ENCODE assay signal across 23 cellular contexts in the genomic region with DNA sequence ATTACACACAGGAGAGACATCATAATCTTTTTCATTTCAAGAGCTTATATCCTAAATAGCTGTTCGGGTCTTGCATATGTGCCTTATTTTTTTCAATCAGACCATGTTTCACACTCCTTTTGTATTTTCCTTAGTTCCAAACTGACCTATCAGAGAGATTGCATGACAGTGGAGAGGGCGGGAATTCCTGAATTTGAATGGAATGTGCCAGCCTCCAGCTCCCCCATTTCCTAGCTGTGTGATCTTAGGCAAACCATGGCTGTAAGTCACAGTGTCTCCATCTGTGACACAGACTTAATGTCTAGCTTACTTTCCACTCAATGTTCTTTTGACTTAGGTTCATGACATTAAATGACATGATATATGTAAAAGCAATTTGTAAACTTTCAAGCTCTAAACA.
DNase-seq lines count a peak whose midpoint lies in the region; ATAC-seq, FAIRE-seq and TF ChIP-seq lines count a peak whose summit lies in the region.
"Had no signal": no experiment of that assay in that cellular context is flagged by ENCODE, and none has a peak within 500 bp of the region (broad histone marks: within the 10 kb centered on the region; RNA-seq: fewer than 3 reads in every experiment).

No MANE protein-coding gene starts in this region.

- CTCF ChIA-PET in GM12878 (lab: Yijun Ruan, JAX): interaction anchor here (0.9 to 2.2 kb wide), 18 partner anchors 9 to 717 kb away, joined by 3 to 29 read pairs (median 4); a partner anchor contains a TSS

- TF ChIP-seq CTCF in GM12878 (IDR thresholded peaks at IDR 0.05 in 2 of 3, conservative IDR thresholded peaks at IDR 0.05 in 1 of 3; ENCODE audit: control insufficient read depth in 2 of 3, extremely low read depth in 1 of 3, insufficient read depth in 1 of 3, low read depth in 3 of 3, low read length in 3 of 3) (no peak), neural progenitor cell (IDR thresholded peaks at IDR 0.05) (no peak)

- WGBS in GM12878 (ENCODE audit: insufficient coverage, insufficient replicate concordance, low lambda C conversion rate, missing lambda C conversion rate): 78% methylated on average over 2 of the region's 2 CpGs
- WGBS in iPS DF 6.9 (ENCODE audit: insufficient coverage, insufficient read length): no CpG with 5 or more reads among the region's 2 CpGs

- RAD21 ChIA-PET in GM12878 (lab: Charles Lee; ENCODE audit: unreplicated experiment): interaction anchor here (0.7 to 5.2 kb wide), 25 partner anchors 8 to 717 kb away, joined by 3 to 86 read pairs (median 4); a partner anchor contains a TSS

- TF ChIP-seq POLR2A in GM12891 (IDR thresholded peaks at IDR 0.05; ENCODE audit: low read depth, low read length) (no peak), GM12878 (IDR thresholded peaks at IDR 0.05; ENCODE audit: low read depth, low read length) (no peak)

- no TSS peak for BruUV-seq in GM12878 (replicated peaks; lab: Mats Ljungman, UMichigan)

- H3K4me2 ChIP-seq in GM12878 (ENCODE audit: control insufficient read depth, insufficient read depth) (no peak overlapping the region), neural progenitor cell (no peak overlapping the region)
- H3K4me2 ChIP-seq: A549 had no signal

- no peaks in the 10 kb centered on the region for H3K79me2 ChIP-seq in GM12878 (ENCODE audit: control insufficient read depth, insufficient read depth, low read length)
- H3K79me2 ChIP-seq in neural progenitor cell (ENCODE audit: low read depth): no peaks in the 10 kb centered on the region

- in situ Hi-C loops in GM12878 (cut with MboI): loop anchor here (5.0 kb wide), 2 partner anchors 161 to 716 kb away; a partner anchor contains a TSS

- POLR2A ChIA-PET in GM12878 (lab: Charles Lee): interaction anchor here (0.7 to 15.0 kb wide), 8 partner anchors 24 to 172 kb away, joined by 3 to 178 read pairs (median 4); no protein-coding TSS in a partner anchor

- no peaks in the 10 kb centered on the region for H3K36me3 Mint-ChIP-seq in neural progenitor cell
- H3K36me3 Mint-ChIP-seq: CD4-positive, CD25-positive, alpha-beta regulatory T cell had no signal

- no peak overlapping the region for H3K4me3 Mint-ChIP-seq in neural progenitor cell
- H3K4me3 Mint-ChIP-seq: B cell; CD4-positive, CD25-positive, alpha-beta regulatory T cell had no signal

- no peaks in the 10 kb centered on the region for H3K4me1 Mint-ChIP-seq in neural progenitor cell

- TF ChIP-seq EP300 in GM12878 (IDR thresholded peaks at IDR 0.05; ENCODE audit: borderline replicate concordance in 1 of 2, control insufficient read depth in 1 of 2, low read depth in 2 of 2, low read length in 2 of 2): no peak

- H3K9me3 Mint-ChIP-seq in neural progenitor cell: no peaks in the 10 kb centered on the region

- H3K9me3 ChIP-seq in GM12878 (replicated peaks; ENCODE audit: control insufficient read depth, insufficient read depth, low read length) (no peaks in the 10 kb centered on the region; the same call in 2 of the 3 replicates), iPS DF 6.9 (ENCODE audit: control insufficient read depth, insufficient read depth, low read length) (no peaks in the 10 kb centered on the region), neural progenitor cell (ENCODE audit: low read depth) (no peaks in the 10 kb centered on the region)
- H3K9me3 ChIP-seq: A549, HAP-1, Peyer's patch had no signal

- FAIRE-seq in GM12891 (lab: Jason Lieb, UNC) (peak; percentile 69), GM12878 (lab: Jason Lieb, UNC) (no peak)
- FAIRE-seq: A549, GM19239 had no signal

- peaks cover 2% of the 10 kb centered on the region for H3K27me3 Mint-ChIP-seq in neural progenitor cell (ENCODE audit: insufficient read depth, low read depth)
- H3K27me3 Mint-ChIP-seq: B cell had no signal

- H3K4me3 ChIP-seq in GM12878 (no peak overlapping the region), iPS DF 6.9 (ENCODE audit: low read length) (no peak overlapping the region), neural progenitor cell (no peak overlapping the region)
- H3K4me3 ChIP-seq: A549, HAP-1, Peyer's patch had no signal

- H4K20me1 ChIP-seq in GM12878 (ENCODE audit: control insufficient read depth, insufficient read depth) (no peaks in the 10 kb centered on the region), neural progenitor cell (ENCODE audit: low read depth) (no peaks in the 10 kb centered on the region)

- TF ChIP-seq RAD21 in GM12878 (IDR thresholded peaks at IDR 0.05; ENCODE audit: insufficient read depth, low read depth, low read length): no peak

- H3K36me3 ChIP-seq in GM12878 (ENCODE audit: control insufficient read depth in 2 of 2, insufficient read depth in 2 of 2, low read length in 1 of 2): no peaks in the 10 kb centered on the region
- no peaks in the 10 kb centered on the region for H3K36me3 ChIP-seq in iPS DF 6.9 (ENCODE audit: control insufficient read depth, insufficient read depth, low read length)
- no peaks in the 10 kb centered on the region for H3K36me3 ChIP-seq in neural progenitor cell
- H3K36me3 ChIP-seq: HAP-1, Peyer's patch had no signal

- peaks cover 16% of the 10 kb centered on the region for H3K4me1 ChIP-seq in GM12878 (ENCODE audit: control insufficient read depth, insufficient read depth, low read length)
- no peaks in the 10 kb centered on the region for H3K4me1 ChIP-seq in iPS DF 6.9 (ENCODE audit: control insufficient read depth, insufficient read depth, low read length)
- no peaks in the 10 kb centered on the region for H3K4me1 ChIP-seq in neural progenitor cell
- H3K4me1 ChIP-seq: A549, HAP-1 had no signal

- no peak overlapping the region for H3K27ac Mint-ChIP-seq in neural progenitor cell
- H3K27ac Mint-ChIP-seq: B cell; CD4-positive, CD25-positive, alpha-beta regulatory T cell had no signal

- intact Hi-C loops in GM12878 (cut with micrococcal nuclease; ENCODE audit: unreplicated experiment): loop anchor here (10.0 kb wide), 2 partner anchors 302 to 378 kb away; a partner anchor contains a TSS

- SMC1A ChIA-PET in GM12878 (lab: Charles Lee; ENCODE audit: uncharacterized antibody, unreplicated experiment): interaction anchor here (0.5 to 14.3 kb wide), 26 partner anchors 9 to 716 kb away, joined by 3 to 590 read pairs (median 6); a partner anchor contains a TSS

- ATAC-seq in GM12878 (no peak), GM19351 (IDR thresholded peaks at IDR 0.05; ENCODE audit: unreplicated experiment) (no peak)
- ATAC-seq: A549, SK-N-SH treated with all-trans-retinoic acid at 6 μM for 48 hours had no signal

- peak overlapping the region; percentile 64 for H3K27ac ChIP-seq in GM12878 (ENCODE audit: control insufficient read depth, insufficient read depth)
- H3K27ac ChIP-seq in iPS DF 6.9 (ENCODE audit: low read length): no peak overlapping the region
- H3K27ac ChIP-seq in neural progenitor cell: no peak overlapping the region
- H3K27ac ChIP-seq: A549, Peyer's patch had no signal

- no peaks in the 10 kb centered on the region for H3K27me3 ChIP-seq in GM12878 (replicated peaks in 1 of 2; ENCODE audit: control insufficient read depth in 2 of 2, insufficient read depth in 2 of 2, low read length in 1 of 2)
- no peaks in the 10 kb centered on the region for H3K27me3 ChIP-seq in iPS DF 6.9 (ENCODE audit: control insufficient read depth, insufficient read depth, low read length)
- H3K27me3 ChIP-seq in neural progenitor cell: no peaks in the 10 kb centered on the region
- H3K27me3 ChIP-seq: Peyer's patch had no signal

- DNase-seq in GM12891 (ENCODE audit: insufficient read length, low spot score) (no peak), GM12878 (ENCODE audit: low read depth, low spot score) (no peak), iPS DF 6.9 (ENCODE audit: low read depth, low spot score) (peak; percentile 22), neural progenitor cell (ENCODE audit: low spot score) (peak; percentile 30), NCI-H226 (no peak), NCI-H1048 (lab: John Stamatoyannopoulos, UW) (no peak), NCI-H1930 (lab: John Stamatoyannopoulos, UW) (no peak)
- DNase-seq: CD4-positive, CD25-positive, alpha-beta regulatory T cell; KBM-7; NCI-H1092 treated with DMSO at 0.1 percent for 48 hours; NCI-H1436 treated with DMSO at 0.1 percent for 48 hours; NCI-H2029; NCI-H345; NCI-H524; NCI-H774; NK-92 treated with Interleukin-12 subunit alpha and Interleukin-12 subunit beta, amount 100 ng/mL, for 24 hours; Peyer's patch had no signal

- H2AFZ ChIP-seq in GM12878 (ENCODE audit: control insufficient read depth, low read depth, low read length) (no peak overlapping the region), neural progenitor cell (replicated peaks) (peak overlapping the region; percentile 66)

- H3K9ac ChIP-seq in GM12878 (ENCODE audit: control insufficient read depth, insufficient read depth, low read length) (no peak overlapping the region), neural progenitor cell (no peak overlapping the region)

- H3F3A ChIP-seq in neural progenitor cell (ENCODE audit: low read depth): no peaks in the 10 kb centered on the region

TF ChIP-seq in GM12891, 5 proteins besides CTCF, POLR2A, EP300 and RAD21:
- TF ChIP-seq TAF1 (IDR thresholded peaks at IDR 0.05; ENCODE audit: low read depth, low read length): no peak
- TF ChIP-seq SPI1 (IDR thresholded peaks at IDR 0.05; ENCODE audit: low read depth, low read length): no peak
- no peak for TF ChIP-seq POU2F2 (IDR thresholded peaks at IDR 0.05; ENCODE audit: low read depth, low read length)
- no peak for TF ChIP-seq POLR2AphosphoS5 (IDR thresholded peaks at IDR 0.05; ENCODE audit: low read depth, low read length)
- TF ChIP-seq PAX5 (IDR thresholded peaks at IDR 0.05; ENCODE audit: insufficient read depth, low read length, severe bottlenecking): no peak

TF ChIP-seq in GM12878, 131 proteins besides CTCF, POLR2A, EP300 and RAD21 (continues in another document):
- no peak for TF ChIP-seq TBL1XR1 (IDR thresholded peaks at IDR 0.05; ENCODE audit: low read depth, low read length)
- TF ChIP-seq EZH2 (IDR thresholded peaks at IDR 0.05; ENCODE audit: borderline replicate concordance, control insufficient read depth, low read depth, low read length): no peak
- TF ChIP-seq, protein P1, sequence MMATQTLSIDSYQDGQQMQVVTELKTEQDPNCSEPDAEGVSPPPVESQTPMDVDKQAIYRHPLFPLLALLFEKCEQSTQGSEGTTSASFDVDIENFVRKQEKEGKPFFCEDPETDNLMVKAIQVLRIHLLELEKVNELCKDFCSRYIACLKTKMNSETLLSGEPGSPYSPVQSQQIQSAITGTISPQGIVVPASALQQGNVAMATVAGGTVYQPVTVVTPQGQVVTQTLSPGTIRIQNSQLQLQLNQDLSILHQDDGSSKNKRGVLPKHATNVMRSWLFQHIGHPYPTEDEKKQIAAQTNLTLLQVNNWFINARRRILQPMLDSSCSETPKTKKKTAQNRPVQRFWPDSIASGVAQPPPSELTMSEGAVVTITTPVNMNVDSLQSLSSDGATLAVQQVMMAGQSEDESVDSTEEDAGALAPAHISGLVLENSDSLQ (IDR thresholded peaks at IDR 0.05): no peak
- TF ChIP-seq CHD4 (IDR thresholded peaks at IDR 0.05): no peak
- no peak for TF ChIP-seq ZNF622 (IDR thresholded peaks at IDR 0.05)

Comparison
In these comparisons a context has a peak if more than half of its experiments do, and no peak if none do; other contexts are left out.
1. DNase-seq: peak in iPS DF 6.9 (single experiment) and neural progenitor cell (single experiment); none in GM12891 (single experiment), GM12878 (single experiment), NCI-H226 (single experiment), NCI-H1048 (single experiment) and NCI-H1930 (0 of 2).